ENCODE assay signal across 1 cellular context in genomic region chr2:47323009-47323821, GRCh38.
TF ChIP-seq lines count a peak whose summit lies in the region.

No MANE protein-coding gene starts in this region.

TF ChIP-seq in H1, 55 proteins besides CTCF, POLR2A, EP300 and RAD21:
- TF ChIP-seq ASH2L (IDR thresholded peaks at IDR 0.05; ENCODE audit: low read length) = no peak
- TF ChIP-seq SIN3A (conservative IDR thresholded peaks at IDR 0.05 in 1 of 2, IDR thresholded peaks at IDR 0.05 in 1 of 2; ENCODE audit: low read depth in 1 of 2, low read length in 2 of 2) = 0 out of 4 replicates have a peak, but pooled peaks of 1 of the 2 experiments have one; percentile 50
- no peak for TF ChIP-seq CHD1 (IDR thresholded peaks at IDR 0.05; ENCODE audit: low read depth, low read length)
- no peak for TF ChIP-seq CREB1 (IDR thresholded peaks at IDR 0.05)
- TF ChIP-seq RNF2 (IDR thresholded peaks at IDR 0.05; ENCODE audit: borderline replicate concordance, low read depth, low read length, missing control alignments, poor library complexity, severe bottlenecking) = no peak
- TF ChIP-seq ZNF274 (IDR thresholded peaks at IDR 0.05; ENCODE audit: borderline replicate concordance, extremely low read depth, low read length) = no peak
- peak; percentile 21 for TF ChIP-seq NANOG (IDR thresholded peaks at IDR 0.05; ENCODE audit: insufficient read depth, low read depth, low read length, poor library complexity, severe bottlenecking)
- TF ChIP-seq ATF2 (IDR thresholded peaks at IDR 0.05; ENCODE audit: low read length) = 0 out of 2 replicates have a peak, but pooled peaks have one; percentile 28
- TF ChIP-seq KDM5A (IDR thresholded peaks at IDR 0.05; ENCODE audit: low read length) = no peak
- no peak for TF ChIP-seq TAF7 (optimal IDR thresholded peaks at IDR 0.05; ENCODE audit: borderline replicate concordance, low read depth, low read length)
- TF ChIP-seq TEAD4 (IDR thresholded peaks at IDR 0.05; ENCODE audit: low read depth, low read length) = peak; percentile 82
- no peak for TF ChIP-seq GTF2F1 (IDR thresholded peaks at IDR 0.05; ENCODE audit: borderline replicate concordance, low read depth, low read length)
- TF ChIP-seq SP2 (IDR thresholded peaks at IDR 0.05; ENCODE audit: low read length) = no peak
- no peak for TF ChIP-seq E2F6 (IDR thresholded peaks at IDR 0.05)
- TF ChIP-seq EGR1 (IDR thresholded peaks at IDR 0.05; ENCODE audit: borderline replicate concordance, low read depth, low read length) = no peak
- TF ChIP-seq BACH1 (IDR thresholded peaks at IDR 0.05; ENCODE audit: low read length) = 0 out of 2 replicates have a peak, but pooled peaks have one; percentile 14
- TF ChIP-seq USF2 (IDR thresholded peaks at IDR 0.05; ENCODE audit: low read length) = no peak
- TF ChIP-seq CHD2 (IDR thresholded peaks at IDR 0.05; ENCODE audit: low read length) = no peak
- TF ChIP-seq SUZ12 (IDR thresholded peaks at IDR 0.05; ENCODE audit: low read length) = no peak
- peak; percentile 52 for TF ChIP-seq MAX (IDR thresholded peaks at IDR 0.05)
- TF ChIP-seq POU5F1 (IDR thresholded peaks at IDR 0.05; ENCODE audit: low read depth, low read length) = no peak
- TF ChIP-seq EZH2 (IDR thresholded peaks at IDR 0.05; ENCODE audit: low read depth, low read length, severe bottlenecking) = no peak
- TF ChIP-seq YY1 (IDR thresholded peaks at IDR 0.05; ENCODE audit: low read depth, low read length) = peak; percentile 91
- 0 out of 2 replicates have a peak, but pooled peaks have one; percentile 16 for TF ChIP-seq TBP (IDR thresholded peaks at IDR 0.05; ENCODE audit: low read depth, low read length)
- TF ChIP-seq NRF1 (IDR thresholded peaks at IDR 0.05; ENCODE audit: low read depth, low read length) = no peak
